11 cellular contexts compared by ENCODE assay signal in the genomic region with DNA sequence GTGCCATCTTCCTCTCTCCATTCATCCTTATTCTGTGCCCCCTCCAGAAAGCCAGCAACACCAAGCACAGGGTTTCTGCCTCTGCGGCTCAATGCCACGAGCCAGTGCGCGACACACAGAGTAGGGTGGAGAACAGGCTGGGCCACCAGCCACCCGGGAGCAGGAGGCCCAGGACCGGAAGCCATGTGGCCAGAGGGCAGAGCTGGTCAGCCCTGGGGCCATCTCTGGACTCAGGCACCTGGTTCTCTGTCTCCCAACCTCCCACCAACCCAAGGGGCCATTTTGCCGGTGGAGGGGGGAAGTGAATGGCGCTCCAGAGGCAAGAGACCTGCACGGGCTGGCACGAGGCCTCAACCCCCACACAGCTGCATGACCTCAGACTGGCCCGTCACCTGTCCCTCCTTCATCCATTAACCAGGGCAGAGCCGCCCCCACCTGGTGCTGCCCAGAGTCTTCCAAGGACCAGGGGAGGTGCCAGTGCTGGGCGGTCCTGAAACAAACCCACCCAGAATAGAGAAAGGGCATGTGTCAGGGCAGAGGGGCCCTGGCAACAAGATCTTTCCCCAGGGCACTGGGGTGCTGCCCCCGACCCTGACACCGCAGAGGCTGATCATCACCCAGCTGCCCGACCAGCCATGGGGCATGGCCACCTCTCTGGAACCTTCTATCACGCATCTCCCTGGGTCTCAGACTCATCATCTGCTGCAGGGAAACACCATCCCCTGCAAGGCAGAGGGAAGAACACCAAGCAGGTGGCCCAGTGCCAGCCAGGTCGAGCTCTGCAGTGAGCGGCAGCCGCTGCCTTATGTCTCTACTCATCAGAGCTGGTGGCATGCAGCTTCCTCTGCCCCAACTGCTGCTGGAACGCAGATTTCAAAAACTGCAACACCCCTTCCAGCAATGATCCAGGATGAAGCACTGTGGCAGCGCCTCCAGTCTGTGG. TPM values are rescaled to one million over a fixed set of nuclear protein-coding genes. Genes with fewer than 3 reads are reported as not detected.
DNase-seq lines count a peak whose midpoint lies in the region; TF ChIP-seq lines count a peak whose summit lies in the region.
"Had no signal": no experiment of that assay in that cellular context is flagged by ENCODE, and none has a peak within 500 bp of the region (broad histone marks: within the 10 kb centered on the region; RNA-seq: fewer than 3 reads in every experiment).

No MANE protein-coding gene starts in this region.

- H3K4me3 ChIP-seq in GM12864 (ENCODE audit: low read depth, low read length): peak overlapping the region; percentile 6
- H3K4me3 ChIP-seq in Karpas-422 (ENCODE audit: low read length): no peak overlapping the region
- H3K4me3 ChIP-seq in dorsolateral prefrontal cortex: peak overlapping the region in 10 of 59 donors; percentile 10 to 44 (median 31)
- H3K4me3 ChIP-seq in osteoblast (ENCODE audit: insufficient read depth, low read length): no peak overlapping the region

- H4K20me1 ChIP-seq in Karpas-422 (ENCODE audit: insufficient read depth, low read depth, low read length): peaks cover 67% of the 10 kb centered on the region
- peaks cover 52% of the 10 kb centered on the region for H4K20me1 ChIP-seq in osteoblast (ENCODE audit: insufficient read depth, low read length)

- H3K36me3 ChIP-seq in Karpas-422 (ENCODE audit: insufficient read depth, low read length): no peaks in the 10 kb centered on the region
- no peaks in the 10 kb centered on the region for H3K36me3 ChIP-seq in osteoblast (ENCODE audit: insufficient read depth, low read length)

- no peak overlapping the region for H3K27ac ChIP-seq in Karpas-422 (ENCODE audit: low read length)
- H3K27ac ChIP-seq in dorsolateral prefrontal cortex: peak overlapping the region in 33 of 59 donors; percentile 6 to 72 (median 48)
- no peak overlapping the region for H3K27ac ChIP-seq in osteoblast (ENCODE audit: low read depth, low read length)

- H3K27me3 ChIP-seq in Karpas-422 (ENCODE audit: low read length) (no peaks in the 10 kb centered on the region), dorsolateral prefrontal cortex (no peaks in the 10 kb centered on the region), osteoblast (ENCODE audit: insufficient read depth, low read length) (no peaks in the 10 kb centered on the region)

- H3K4me1 ChIP-seq in Karpas-422 (ENCODE audit: low read length) (peaks cover 25% of the 10 kb centered on the region), osteoblast (ENCODE audit: insufficient read depth, low read length) (no peaks in the 10 kb centered on the region)

- H2AFZ ChIP-seq in Karpas-422 (ENCODE audit: low read length) (no peak overlapping the region), osteoblast (ENCODE audit: low read length) (no peak overlapping the region)

- H3K9me2 ChIP-seq in Karpas-422 (replicated peaks; ENCODE audit: insufficient read depth, low read length): no peaks in the 10 kb centered on the region

- H3K9ac ChIP-seq in Karpas-422 (ENCODE audit: low read length): no peak overlapping the region

- TF ChIP-seq CTCF in GM12864 (IDR thresholded peaks at IDR 0.05; ENCODE audit: low read depth, low read length, missing control alignments) (no peak), dorsolateral prefrontal cortex (IDR thresholded peaks at IDR 0.05 in 54 of 56, conservative IDR thresholded peaks at IDR 0.05 in 2 of 56; ENCODE audit: low read depth in 1 of 56, partially characterized antibody in 56 of 56) (no peak), osteoblast (IDR thresholded peaks at IDR 0.05; ENCODE audit: extremely low read depth, low read depth, low read length) (no peak)

- no peaks in the 10 kb centered on the region for H3K79me2 ChIP-seq in Karpas-422 (ENCODE audit: low read length)
- peaks cover 94% of the 10 kb centered on the region for H3K79me2 ChIP-seq in osteoblast (ENCODE audit: insufficient read depth, low read length)

- intact Hi-C loops in dorsolateral prefrontal cortex (cut with DNase I): no loop called here

- no peak for DNase-seq in GM12864 (ENCODE audit: low read depth)
- DNase-seq in Karpas-422: no peak
- peak in 2 of 10 donors; percentile 44 for DNase-seq in dorsolateral prefrontal cortex
- peak; percentile 83 for DNase-seq in osteoblast (ENCODE audit: insufficient read length, low spot score, missing footprints)
- no peak for DNase-seq in GOT3 (lab: John Stamatoyannopoulos, UW)
- DNase-seq in T-helper 1 cell: no peak
- DNase-seq in SIG-M5 treated with dmso at 0.1 percent for 504 hours (lab: John Stamatoyannopoulos, UW; ENCODE audit: unreplicated experiment): no peak
- no peak for DNase-seq in activated CD4-positive, alpha-beta T cell treated with anti-CD3 and anti-CD28 coated beads, Interleukin-2, amount 50 U/mL, for 4 hours
- DNase-seq: activated CD4-positive, alpha-beta T cell treated with anti-CD3 and anti-CD28 coated beads for 1 hour; activated gamma-delta T cell; NCI-H1092 treated with DMSO at 0.1 percent for 48 hours had no signal

- H3K9me3 ChIP-seq in Karpas-422 (ENCODE audit: low read length) (no peaks in the 10 kb centered on the region), osteoblast (ENCODE audit: low read depth, low read length) (no peaks in the 10 kb centered on the region)

- peak overlapping the region; percentile 48 for H3K4me2 ChIP-seq in Karpas-422 (ENCODE audit: low read depth, low read length, poor library complexity, severe bottlenecking)
- peak overlapping the region; percentile 77 for H3K4me2 ChIP-seq in osteoblast (ENCODE audit: insufficient read depth, low read length)

RNA-seq across cellular contexts. Expression of a gene that starts 11.9 kb away (rescaled TPM):
- total RNA-seq in Karpas-422 (2014; rRNA removed; shearing (Covaris generic); ENCODE audit: low replicate concordance): 3.5 and 9.6 TPM in 2 replicates
- total RNA-seq in dorsolateral prefrontal cortex (10 to 100 TPM in 119 of 120 experiments, 1 to 10 TPM in 1; 8.9 to 27.9 (median 16.7) TPM), osteoblast (8.0 and 8.8 TPM in 2 replicates)

RNA-seq across cellular contexts. Expression of a gene that starts 45.1 kb away (rescaled TPM):
- 41.0 and 49.5 TPM in 2 replicates for total RNA-seq in Karpas-422 (2014; rRNA removed; shearing (Covaris generic); ENCODE audit: low replicate concordance)
- 10 to 100 TPM; 22.2 to 73.3 (median 53.2) TPM for total RNA-seq in dorsolateral prefrontal cortex
- total RNA-seq in osteoblast: 23.0 and 26.1 TPM in 2 replicates

Comparison
In these comparisons a context has a peak if more than half of its experiments do, and no peak if none do; other contexts are left out.
1. H3K27ac ChIP-seq: peak in dorsolateral prefrontal cortex (33 of 59); none in Karpas-422 (single experiment) and osteoblast (single experiment).